9 cellular contexts compared by ENCODE assay signal in the genomic region with DNA sequence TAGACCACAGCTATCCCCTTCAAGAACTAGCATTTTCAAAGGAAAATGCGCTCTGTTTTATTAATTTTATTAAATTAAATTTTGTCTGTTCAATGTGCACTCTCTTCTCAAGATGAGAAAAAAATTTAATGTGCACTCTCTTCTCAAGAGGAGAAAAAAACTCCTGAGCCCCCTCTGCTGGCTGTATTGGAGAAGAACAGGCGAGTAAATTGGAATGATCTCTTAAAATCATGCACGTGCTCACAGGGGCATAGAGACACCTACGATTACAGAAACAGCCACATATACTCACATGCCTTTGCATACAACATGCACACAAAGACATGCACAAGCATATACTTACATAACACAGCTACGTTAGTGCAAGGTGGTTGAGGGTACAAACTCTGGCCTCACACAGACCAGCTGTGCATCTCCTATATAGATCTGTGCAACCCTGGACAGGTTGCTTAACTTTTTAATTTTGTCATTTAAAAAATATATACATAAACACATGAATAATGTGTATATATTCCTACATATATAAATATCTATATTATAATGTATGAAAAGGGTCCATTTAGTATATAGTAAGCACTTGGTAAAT.
DNase-seq lines count a peak whose midpoint lies in the region; ATAC-seq, FAIRE-seq and TF ChIP-seq lines count a peak whose summit lies in the region.
"Had no signal": no experiment of that assay in that cellular context is flagged by ENCODE, and none has a peak within 500 bp of the region (broad histone marks: within the 10 kb centered on the region; RNA-seq: fewer than 3 reads in every experiment).

No MANE protein-coding gene starts in this region.

- H3K36me3 ChIP-seq in Karpas-422 (ENCODE audit: insufficient read depth, low read length) (no peaks in the 10 kb centered on the region), small intestine (ENCODE audit: control insufficient read depth in 2 of 2, insufficient read depth in 2 of 2, low read length in 2 of 2) (no peaks in the 10 kb centered on the region)
- H3K36me3 ChIP-seq: BLaER1 treated with 17β-estradiol and CSF1 and Interleukin-3, amounts not matched to agents 10 nM and 100 nM had no signal

- POLR2A ChIA-PET in WTC11 (lab: Charles Lee), result no interaction called here

- H3K4me2 ChIP-seq in Karpas-422 (ENCODE audit: low read depth, low read length, poor library complexity, severe bottlenecking), result no peak overlapping the region
- H3K4me2 ChIP-seq: BLaER1 treated with 17β-estradiol and CSF1 and Interleukin-3, amounts not matched to agents 10 nM and 100 nM had no signal

- no peak for FAIRE-seq in small intestine (lab: Jason Lieb, UNC)

- peak; percentile 56 for ATAC-seq in WTC11

- WGBS in small intestine, 3 donors, result 2 to 5% (median 4%) methylated on average over 5 of the region's 5 CpGs

- H4K20me1 ChIP-seq in Karpas-422 (ENCODE audit: insufficient read depth, low read depth, low read length), result no peaks in the 10 kb centered on the region
- H4K20me1 ChIP-seq: BLaER1 treated with 17β-estradiol and CSF1 and Interleukin-3, amounts not matched to agents 10 nM and 100 nM had no signal

- no peaks in the 10 kb centered on the region for H3K9me2 ChIP-seq in Karpas-422 (replicated peaks; ENCODE audit: insufficient read depth, low read length)

- CTCF ChIA-PET in WTC11 (lab: Charles Lee), result interaction anchor here (1.0 to 2.4 kb wide), 6 partner anchors 18 to 366 kb away, joined by 3 to 15 read pairs (median 10); a partner anchor contains a TSS

- H3K4me3 Mint-ChIP-seq in WTC11, result no peak overlapping the region

- TF ChIP-seq CTCF in WTC11 (IDR thresholded peaks at IDR 0.05), result peak; percentile 35; the same call in 1 of the 2 replicates

- no peak overlapping the region for H2AFZ ChIP-seq in Karpas-422 (ENCODE audit: low read length)

- intact Hi-C loops in posterior vena cava (cut with DNase I), result no loop called here

- H3K27ac ChIP-seq in Karpas-422 (ENCODE audit: low read length) (no peak overlapping the region), small intestine (ENCODE audit: low read depth in 1 of 2, low read length in 1 of 2) (no peak overlapping the region)
- H3K27ac ChIP-seq: BLaER1 treated with 17β-estradiol and CSF1 and Interleukin-3, amounts not matched to agents 10 nM and 100 nM had no signal

- no peaks in the 10 kb centered on the region for H3K27me3 Mint-ChIP-seq in WTC11 (ENCODE audit: low read depth)

- H3K27ac Mint-ChIP-seq in WTC11, result no peak overlapping the region

- H3K4me1 Mint-ChIP-seq in WTC11, result 0 out of 2 replicates have a peak, but pooled peaks cover 2% of the 10 kb centered on the region

- no peaks in the 10 kb centered on the region for H3K27me3 ChIP-seq in Karpas-422 (ENCODE audit: low read length)
- H3K27me3 ChIP-seq in small intestine (ENCODE audit: control insufficient read depth in 2 of 2, insufficient read depth in 2 of 2, low read length in 2 of 2), result peaks cover 0 to 1% of the 10 kb centered on the region in 2 donors

- H3K9me3 ChIP-seq in Karpas-422 (ENCODE audit: low read length) (peaks cover 2% of the 10 kb centered on the region; the same call in 1 of the 2 replicates), small intestine (ENCODE audit: control insufficient read depth, low read depth) (no peaks in the 10 kb centered on the region)

- H3K9ac ChIP-seq in Karpas-422 (ENCODE audit: low read length), result no peak overlapping the region
- H3K9ac ChIP-seq: BLaER1 treated with 17β-estradiol and CSF1 and Interleukin-3, amounts not matched to agents 10 nM and 100 nM had no signal

- H3K79me2 ChIP-seq in Karpas-422 (ENCODE audit: low read length), result no peaks in the 10 kb centered on the region

- no peaks in the 10 kb centered on the region for H3K4me1 ChIP-seq in Karpas-422 (ENCODE audit: low read length)
- H3K4me1 ChIP-seq in small intestine (ENCODE audit: control insufficient read depth in 2 of 2, insufficient read depth in 1 of 2, low read depth in 1 of 2, low read length in 1 of 2), result no peaks in the 10 kb centered on the region
- H3K4me1 ChIP-seq: BLaER1 treated with 17β-estradiol and CSF1 and Interleukin-3, amounts not matched to agents 10 nM and 100 nM had no signal

- H3K4me3 ChIP-seq in Karpas-422 (ENCODE audit: low read length), result no peak overlapping the region
- H3K4me3 ChIP-seq in small intestine (ENCODE audit: low read depth in 1 of 2, low read length in 2 of 2), result no peak overlapping the region
- H3K4me3 ChIP-seq: BLaER1 treated with 17β-estradiol and CSF1 and Interleukin-3, amounts not matched to agents 10 nM and 100 nM had no signal

- DNase-seq in NCI-H1105 treated with DMSO at 0.1 percent for 48 hours (lab: John Stamatoyannopoulos, UW) (peak; percentile 4), NCI-H1105 (lab: John Stamatoyannopoulos, UW) (no peak), GM19240 (ENCODE audit: insufficient read length, low spot score) (peak; percentile 12), Karpas-422 (peak; percentile 79), WTC11 (ENCODE audit: low spot score) (peak; percentile 28), germinal center (ENCODE audit: low spot score) (peak; percentile 9), small intestine (peak; percentile 15), posterior vena cava (ENCODE audit: low spot score) (no peak)

- 0 out of 2 replicates have a peak, but pooled peaks cover 2% of the 10 kb centered on the region for H3K36me3 Mint-ChIP-seq in WTC11

- peaks cover 2% of the 10 kb centered on the region for H3K9me3 Mint-ChIP-seq in WTC11

TF ChIP-seq in WTC11, 78 proteins besides CTCF, POLR2A, EP300 and RAD21:
- TF ChIP-seq ZNF219 (CRISPR knock-in tag; IDR thresholded peaks at IDR 0.05; ENCODE audit: borderline replicate concordance) (no peak), CDX4 (CRISPR knock-in tag; IDR thresholded peaks at IDR 0.05; ENCODE audit: borderline replicate concordance) (no peak), NR2C2 (CRISPR knock-in tag; IDR thresholded peaks at IDR 0.05) (no peak), IRF2 (CRISPR knock-in tag; IDR thresholded peaks at IDR 0.05; ENCODE audit: borderline replicate concordance, low read depth) (no peak), ZNF671 (CRISPR knock-in tag; IDR thresholded peaks at IDR 0.05) (no peak), NR3C1 (CRISPR knock-in tag; conservative IDR thresholded peaks at IDR 0.05; ENCODE audit: low read depth) (no peak), ZNF138 (CRISPR knock-in tag; conservative IDR thresholded peaks at IDR 0.05) (no peak)
- TF ChIP-seq, protein P1, sequence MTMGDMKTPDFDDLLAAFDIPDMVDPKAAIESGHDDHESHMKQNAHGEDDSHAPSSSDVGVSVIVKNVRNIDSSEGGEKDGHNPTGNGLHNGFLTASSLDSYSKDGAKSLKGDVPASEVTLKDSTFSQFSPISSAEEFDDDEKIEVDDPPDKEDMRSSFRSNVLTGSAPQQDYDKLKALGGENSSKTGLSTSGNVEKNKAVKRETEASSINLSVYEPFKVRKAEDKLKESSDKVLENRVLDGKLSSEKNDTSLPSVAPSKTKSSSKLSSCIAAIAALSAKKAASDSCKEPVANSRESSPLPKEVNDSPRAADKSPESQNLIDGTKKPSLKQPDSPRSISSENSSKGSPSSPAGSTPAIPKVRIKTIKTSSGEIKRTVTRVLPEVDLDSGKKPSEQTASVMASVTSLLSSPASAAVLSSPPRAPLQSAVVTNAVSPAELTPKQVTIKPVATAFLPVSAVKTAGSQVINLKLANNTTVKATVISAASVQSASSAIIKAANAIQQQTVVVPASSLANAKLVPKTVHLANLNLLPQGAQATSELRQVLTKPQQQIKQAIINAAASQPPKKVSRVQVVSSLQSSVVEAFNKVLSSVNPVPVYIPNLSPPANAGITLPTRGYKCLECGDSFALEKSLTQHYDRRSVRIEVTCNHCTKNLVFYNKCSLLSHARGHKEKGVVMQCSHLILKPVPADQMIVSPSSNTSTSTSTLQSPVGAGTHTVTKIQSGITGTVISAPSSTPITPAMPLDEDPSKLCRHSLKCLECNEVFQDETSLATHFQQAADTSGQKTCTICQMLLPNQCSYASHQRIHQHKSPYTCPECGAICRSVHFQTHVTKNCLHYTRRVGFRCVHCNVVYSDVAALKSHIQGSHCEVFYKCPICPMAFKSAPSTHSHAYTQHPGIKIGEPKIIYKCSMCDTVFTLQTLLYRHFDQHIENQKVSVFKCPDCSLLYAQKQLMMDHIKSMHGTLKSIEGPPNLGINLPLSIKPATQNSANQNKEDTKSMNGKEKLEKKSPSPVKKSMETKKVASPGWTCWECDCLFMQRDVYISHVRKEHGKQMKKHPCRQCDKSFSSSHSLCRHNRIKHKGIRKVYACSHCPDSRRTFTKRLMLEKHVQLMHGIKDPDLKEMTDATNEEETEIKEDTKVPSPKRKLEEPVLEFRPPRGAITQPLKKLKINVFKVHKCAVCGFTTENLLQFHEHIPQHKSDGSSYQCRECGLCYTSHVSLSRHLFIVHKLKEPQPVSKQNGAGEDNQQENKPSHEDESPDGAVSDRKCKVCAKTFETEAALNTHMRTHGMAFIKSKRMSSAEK (CRISPR knock-in tag; IDR thresholded peaks at IDR 0.05; ENCODE audit: borderline replicate concordance), result no peak
- TF ChIP-seq, protein P2, sequence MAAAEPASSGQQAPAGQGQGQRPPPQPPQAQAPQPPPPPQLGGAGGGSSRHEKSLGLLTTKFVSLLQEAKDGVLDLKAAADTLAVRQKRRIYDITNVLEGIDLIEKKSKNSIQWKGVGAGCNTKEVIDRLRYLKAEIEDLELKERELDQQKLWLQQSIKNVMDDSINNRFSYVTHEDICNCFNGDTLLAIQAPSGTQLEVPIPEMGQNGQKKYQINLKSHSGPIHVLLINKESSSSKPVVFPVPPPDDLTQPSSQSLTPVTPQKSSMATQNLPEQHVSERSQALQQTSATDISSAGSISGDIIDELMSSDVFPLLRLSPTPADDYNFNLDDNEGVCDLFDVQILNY (CRISPR knock-in tag; IDR thresholded peaks at IDR 0.05), result no peak

Comparison
In these comparisons a context has a peak if more than half of its experiments do, and no peak if none do; other contexts are left out.
1. DNase-seq: peak in NCI-H1105 treated with DMSO at 0.1 percent for 48 hours (single experiment), GM19240 (single experiment), Karpas-422 (single experiment), WTC11 (single experiment), germinal center (single experiment) and small intestine (single experiment); none in NCI-H1105 (single experiment) and posterior vena cava (single experiment).